In the genomic region with DNA sequence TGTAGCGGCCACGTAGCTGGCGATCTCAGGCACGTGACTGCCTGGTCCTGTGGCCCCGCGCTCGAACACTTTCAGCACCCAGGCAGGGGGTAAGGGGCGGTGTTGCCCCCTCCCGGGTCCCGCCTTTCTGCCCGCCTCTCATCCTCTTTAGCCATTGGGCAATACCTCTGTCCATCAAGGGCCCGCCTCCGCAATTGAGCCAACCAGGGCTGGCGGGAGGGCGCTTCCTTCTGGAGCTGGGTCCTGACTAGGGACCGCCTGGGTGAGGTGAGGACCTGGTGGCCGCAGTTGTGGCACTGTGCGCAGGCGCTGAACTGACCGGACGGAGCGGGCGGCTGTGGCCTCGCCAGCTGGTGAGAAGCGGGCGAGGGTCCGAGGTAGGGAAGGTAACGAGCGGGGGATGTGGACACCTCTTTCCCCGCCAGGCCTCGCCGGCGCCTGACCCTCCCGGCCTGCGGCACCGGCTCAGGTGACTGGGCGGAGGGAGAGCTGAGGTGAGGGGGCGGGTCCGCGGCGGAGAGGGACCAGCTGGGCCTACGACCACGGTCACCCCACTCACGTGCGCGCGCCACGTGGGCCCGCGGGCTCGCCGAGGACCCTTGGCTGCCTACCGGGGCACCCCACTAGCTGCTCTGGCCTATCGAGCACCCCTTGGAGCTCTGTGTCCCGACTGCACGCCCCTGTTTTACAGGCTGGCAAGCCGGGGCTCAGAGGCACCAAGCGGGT, we compare ENCODE assay signal across 1 cellular context.
TF ChIP-seq lines count a peak whose summit lies in the region.

A gene with protein sequence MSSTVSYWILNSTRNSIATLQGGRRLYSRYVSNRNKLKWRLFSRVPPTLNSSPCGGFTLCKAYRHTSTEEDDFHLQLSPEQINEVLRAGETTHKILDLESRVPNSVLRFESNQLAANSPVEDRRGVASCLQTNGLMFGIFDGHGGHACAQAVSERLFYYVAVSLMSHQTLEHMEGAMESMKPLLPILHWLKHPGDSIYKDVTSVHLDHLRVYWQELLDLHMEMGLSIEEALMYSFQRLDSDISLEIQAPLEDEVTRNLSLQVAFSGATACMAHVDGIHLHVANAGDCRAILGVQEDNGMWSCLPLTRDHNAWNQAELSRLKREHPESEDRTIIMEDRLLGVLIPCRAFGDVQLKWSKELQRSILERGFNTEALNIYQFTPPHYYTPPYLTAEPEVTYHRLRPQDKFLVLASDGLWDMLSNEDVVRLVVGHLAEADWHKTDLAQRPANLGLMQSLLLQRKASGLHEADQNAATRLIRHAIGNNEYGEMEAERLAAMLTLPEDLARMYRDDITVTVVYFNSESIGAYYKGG (plus strand): TSS at position 228 of the 726 bp plus-strand sequence. CDS start 3,770 bp downstream, outside the sequence.

TF ChIP-seq in HepG2, 621 proteins besides CTCF, POLR2A, EP300 and RAD21 (continued from another document and continues in another):
- TF ChIP-seq, protein P1, sequence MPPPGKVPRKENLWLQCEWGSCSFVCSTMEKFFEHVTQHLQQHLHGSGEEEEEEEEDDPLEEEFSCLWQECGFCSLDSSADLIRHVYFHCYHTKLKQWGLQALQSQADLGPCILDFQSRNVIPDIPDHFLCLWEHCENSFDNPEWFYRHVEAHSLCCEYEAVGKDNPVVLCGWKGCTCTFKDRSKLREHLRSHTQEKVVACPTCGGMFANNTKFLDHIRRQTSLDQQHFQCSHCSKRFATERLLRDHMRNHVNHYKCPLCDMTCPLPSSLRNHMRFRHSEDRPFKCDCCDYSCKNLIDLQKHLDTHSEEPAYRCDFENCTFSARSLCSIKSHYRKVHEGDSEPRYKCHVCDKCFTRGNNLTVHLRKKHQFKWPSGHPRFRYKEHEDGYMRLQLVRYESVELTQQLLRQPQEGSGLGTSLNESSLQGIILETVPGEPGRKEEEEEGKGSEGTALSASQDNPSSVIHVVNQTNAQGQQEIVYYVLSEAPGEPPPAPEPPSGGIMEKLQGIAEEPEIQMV (CRISPR knock-in tag; IDR thresholded peaks at IDR 0.05; ENCODE audit: low read depth) = peak; percentile 77; the same call in 1 of the 2 replicates
- TF ChIP-seq MBD4 (IDR thresholded peaks at IDR 0.05; ENCODE audit: borderline replicate concordance, low read length) (no peak), ADNP (CRISPR knock-in tag; IDR thresholded peaks at IDR 0.05) (no peak; the same call in 1 of the 2 replicates), ZNF670 (CRISPR knock-in tag; IDR thresholded peaks at IDR 0.05; ENCODE audit: borderline replicate concordance) (no peak), ZFP37 (CRISPR knock-in tag; IDR thresholded peaks at IDR 0.05; ENCODE audit: borderline replicate concordance) (peak; percentile 92; the same call in 1 of the 2 replicates), ZNF354B (CRISPR knock-in tag; IDR thresholded peaks at IDR 0.05) (no peak), ZSCAN29 (CRISPR knock-in tag; conservative IDR thresholded peaks at IDR 0.05) (peak; percentile 58; the same call in 1 of the 2 replicates), ZNF790 (CRISPR knock-in tag; IDR thresholded peaks at IDR 0.05; ENCODE audit: borderline replicate concordance) (peak; percentile 90; the same call in 1 of the 2 replicates), ZNF160 (CRISPR knock-in tag; IDR thresholded peaks at IDR 0.05) (peak; percentile 80; the same call in 1 of the 2 replicates), ZNF446 (CRISPR knock-in tag; IDR thresholded peaks at IDR 0.05) (peak; percentile 85; the same call in 1 of the 2 replicates), HES4 (CRISPR knock-in tag; IDR thresholded peaks at IDR 0.05; ENCODE audit: borderline replicate concordance) (peak; percentile 96), NFYC (CRISPR knock-in tag; IDR thresholded peaks at IDR 0.05) (peak; percentile 100), ZNF10 (CRISPR knock-in tag; IDR thresholded peaks at IDR 0.05; ENCODE audit: borderline replicate concordance, low read depth) (no peak), MIXL1 (CRISPR knock-in tag; IDR thresholded peaks at IDR 0.05) (peak; percentile 76; the same call in 1 of the 2 replicates), MAFF (IDR thresholded peaks at IDR 0.05; ENCODE audit: low read depth, low read length) (no peak), HOXA5 (CRISPR knock-in tag; IDR thresholded peaks at IDR 0.05) (peak; percentile 93), ZSCAN21 (CRISPR knock-in tag; IDR thresholded peaks at IDR 0.05; ENCODE audit: borderline replicate concordance) (peak; percentile 86), SMAD3 (CRISPR knock-in tag; IDR thresholded peaks at IDR 0.05) (peak; percentile 36; the same call in 1 of the 2 replicates), CBX5 (CRISPR knock-in tag; IDR thresholded peaks at IDR 0.05; ENCODE audit: borderline replicate concordance) (no peak; the same call in 1 of the 2 replicates), HNRNPLL (IDR thresholded peaks at IDR 0.05; ENCODE audit: low read depth, low read length, poor library complexity, severe bottlenecking) (peak; percentile 79), RFX5 (IDR thresholded peaks at IDR 0.05; ENCODE audit: low read depth, low read length) (no peak), NCOA1 (CRISPR knock-in tag; IDR thresholded peaks at IDR 0.05) (peak; percentile 83; the same call in 1 of the 2 replicates), ZNF138 (CRISPR knock-in tag; IDR thresholded peaks at IDR 0.05; ENCODE audit: low read depth) (peak; percentile 84; the same call in 1 of the 2 replicates), TEAD3 (CRISPR knock-in tag; optimal IDR thresholded peaks at IDR 0.05; ENCODE audit: borderline replicate concordance) (no peak), HOXA7 (CRISPR knock-in tag; IDR thresholded peaks at IDR 0.05) (0 out of 2 replicates have a peak, but pooled peaks have one; percentile 23), ZNF224 (CRISPR knock-in tag; IDR thresholded peaks at IDR 0.05) (peak; percentile 95; the same call in 1 of the 2 replicates), KDM1A (CRISPR knock-in tag; IDR thresholded peaks at IDR 0.05) (no peak), ZBTB38 (CRISPR knock-in tag; IDR thresholded peaks at IDR 0.05) (peak; percentile 89), NPAS2 (CRISPR knock-in tag; IDR thresholded peaks at IDR 0.05; ENCODE audit: borderline replicate concordance) (peak; percentile 71; the same call in 1 of the 2 replicates)
- TF ChIP-seq, protein P2, sequence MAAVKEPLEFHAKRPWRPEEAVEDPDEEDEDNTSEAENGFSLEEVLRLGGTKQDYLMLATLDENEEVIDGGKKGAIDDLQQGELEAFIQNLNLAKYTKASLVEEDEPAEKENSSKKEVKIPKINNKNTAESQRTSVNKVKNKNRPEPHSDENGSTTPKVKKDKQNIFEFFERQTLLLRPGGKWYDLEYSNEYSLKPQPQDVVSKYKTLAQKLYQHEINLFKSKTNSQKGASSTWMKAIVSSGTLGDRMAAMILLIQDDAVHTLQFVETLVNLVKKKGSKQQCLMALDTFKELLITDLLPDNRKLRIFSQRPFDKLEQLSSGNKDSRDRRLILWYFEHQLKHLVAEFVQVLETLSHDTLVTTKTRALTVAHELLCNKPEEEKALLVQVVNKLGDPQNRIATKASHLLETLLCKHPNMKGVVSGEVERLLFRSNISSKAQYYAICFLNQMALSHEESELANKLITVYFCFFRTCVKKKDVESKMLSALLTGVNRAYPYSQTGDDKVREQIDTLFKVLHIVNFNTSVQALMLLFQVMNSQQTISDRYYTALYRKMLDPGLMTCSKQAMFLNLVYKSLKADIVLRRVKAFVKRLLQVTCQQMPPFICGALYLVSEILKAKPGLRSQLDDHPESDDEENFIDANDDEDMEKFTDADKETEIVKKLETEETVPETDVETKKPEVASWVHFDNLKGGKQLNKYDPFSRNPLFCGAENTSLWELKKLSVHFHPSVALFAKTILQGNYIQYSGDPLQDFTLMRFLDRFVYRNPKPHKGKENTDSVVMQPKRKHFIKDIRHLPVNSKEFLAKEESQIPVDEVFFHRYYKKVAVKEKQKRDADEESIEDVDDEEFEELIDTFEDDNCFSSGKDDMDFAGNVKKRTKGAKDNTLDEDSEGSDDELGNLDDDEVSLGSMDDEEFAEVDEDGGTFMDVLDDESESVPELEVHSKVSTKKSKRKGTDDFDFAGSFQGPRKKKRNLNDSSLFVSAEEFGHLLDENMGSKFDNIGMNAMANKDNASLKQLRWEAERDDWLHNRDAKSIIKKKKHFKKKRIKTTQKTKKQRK (IDR thresholded peaks at IDR 0.05; ENCODE audit: low read length) = no peak
- TF ChIP-seq, protein P3, sequence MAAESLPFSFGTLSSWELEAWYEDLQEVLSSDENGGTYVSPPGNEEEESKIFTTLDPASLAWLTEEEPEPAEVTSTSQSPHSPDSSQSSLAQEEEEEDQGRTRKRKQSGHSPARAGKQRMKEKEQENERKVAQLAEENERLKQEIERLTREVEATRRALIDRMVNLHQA (CRISPR knock-in tag; IDR thresholded peaks at IDR 0.05) = no peak
- TF ChIP-seq, protein P4, sequence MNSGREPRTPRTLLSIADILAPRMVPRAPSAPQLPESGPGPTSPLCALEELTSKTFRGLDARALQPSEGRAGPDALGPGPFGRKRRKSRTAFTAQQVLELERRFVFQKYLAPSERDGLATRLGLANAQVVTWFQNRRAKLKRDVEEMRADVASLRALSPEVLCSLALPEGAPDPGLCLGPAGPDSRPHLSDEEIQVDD (CRISPR knock-in tag; IDR thresholded peaks at IDR 0.05; ENCODE audit: borderline replicate concordance) = peak; percentile 99
- TF ChIP-seq, protein P5, sequence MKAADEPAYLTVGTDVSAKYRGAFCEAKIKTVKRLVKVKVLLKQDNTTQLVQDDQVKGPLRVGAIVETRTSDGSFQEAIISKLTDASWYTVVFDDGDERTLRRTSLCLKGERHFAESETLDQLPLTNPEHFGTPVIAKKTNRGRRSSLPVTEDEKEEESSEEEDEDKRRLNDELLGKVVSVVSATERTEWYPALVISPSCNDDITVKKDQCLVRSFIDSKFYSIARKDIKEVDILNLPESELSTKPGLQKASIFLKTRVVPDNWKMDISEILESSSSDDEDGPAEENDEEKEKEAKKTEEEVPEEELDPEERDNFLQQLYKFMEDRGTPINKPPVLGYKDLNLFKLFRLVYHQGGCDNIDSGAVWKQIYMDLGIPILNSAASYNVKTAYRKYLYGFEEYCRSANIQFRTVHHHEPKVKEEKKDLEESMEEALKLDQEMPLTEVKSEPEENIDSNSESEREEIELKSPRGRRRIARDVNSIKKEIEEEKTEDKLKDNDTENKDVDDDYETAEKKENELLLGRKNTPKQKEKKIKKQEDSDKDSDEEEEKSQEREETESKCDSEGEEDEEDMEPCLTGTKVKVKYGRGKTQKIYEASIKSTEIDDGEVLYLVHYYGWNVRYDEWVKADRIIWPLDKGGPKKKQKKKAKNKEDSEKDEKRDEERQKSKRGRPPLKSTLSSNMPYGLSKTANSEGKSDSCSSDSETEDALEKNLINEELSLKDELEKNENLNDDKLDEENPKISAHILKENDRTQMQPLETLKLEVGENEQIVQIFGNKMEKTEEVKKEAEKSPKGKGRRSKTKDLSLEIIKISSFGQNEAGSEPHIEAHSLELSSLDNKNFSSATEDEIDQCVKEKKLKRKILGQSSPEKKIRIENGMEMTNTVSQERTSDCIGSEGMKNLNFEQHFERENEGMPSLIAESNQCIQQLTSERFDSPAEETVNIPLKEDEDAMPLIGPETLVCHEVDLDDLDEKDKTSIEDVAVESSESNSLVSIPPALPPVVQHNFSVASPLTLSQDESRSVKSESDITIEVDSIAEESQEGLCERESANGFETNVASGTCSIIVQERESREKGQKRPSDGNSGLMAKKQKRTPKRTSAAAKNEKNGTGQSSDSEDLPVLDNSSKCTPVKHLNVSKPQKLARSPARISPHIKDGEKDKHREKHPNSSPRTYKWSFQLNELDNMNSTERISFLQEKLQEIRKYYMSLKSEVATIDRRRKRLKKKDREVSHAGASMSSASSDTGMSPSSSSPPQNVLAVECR (CRISPR knock-in tag; IDR thresholded peaks at IDR 0.05; ENCODE audit: borderline replicate concordance) = peak; percentile 99
- TF ChIP-seq, protein P6, sequence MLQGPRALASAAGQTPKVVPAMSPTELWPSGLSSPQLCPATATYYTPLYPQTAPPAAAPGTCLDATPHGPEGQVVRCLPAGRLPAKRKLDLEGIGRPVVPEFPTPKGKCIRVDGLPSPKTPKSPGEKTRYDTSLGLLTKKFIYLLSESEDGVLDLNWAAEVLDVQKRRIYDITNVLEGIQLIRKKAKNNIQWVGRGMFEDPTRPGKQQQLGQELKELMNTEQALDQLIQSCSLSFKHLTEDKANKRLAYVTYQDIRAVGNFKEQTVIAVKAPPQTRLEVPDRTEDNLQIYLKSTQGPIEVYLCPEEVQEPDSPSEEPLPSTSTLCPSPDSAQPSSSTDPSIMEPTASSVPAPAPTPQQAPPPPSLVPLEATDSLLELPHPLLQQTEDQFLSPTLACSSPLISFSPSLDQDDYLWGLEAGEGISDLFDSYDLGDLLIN (CRISPR knock-in tag; IDR thresholded peaks at IDR 0.05; ENCODE audit: borderline replicate concordance) = no peak; the same call in 1 of the 2 replicates
- TF ChIP-seq, protein P7, sequence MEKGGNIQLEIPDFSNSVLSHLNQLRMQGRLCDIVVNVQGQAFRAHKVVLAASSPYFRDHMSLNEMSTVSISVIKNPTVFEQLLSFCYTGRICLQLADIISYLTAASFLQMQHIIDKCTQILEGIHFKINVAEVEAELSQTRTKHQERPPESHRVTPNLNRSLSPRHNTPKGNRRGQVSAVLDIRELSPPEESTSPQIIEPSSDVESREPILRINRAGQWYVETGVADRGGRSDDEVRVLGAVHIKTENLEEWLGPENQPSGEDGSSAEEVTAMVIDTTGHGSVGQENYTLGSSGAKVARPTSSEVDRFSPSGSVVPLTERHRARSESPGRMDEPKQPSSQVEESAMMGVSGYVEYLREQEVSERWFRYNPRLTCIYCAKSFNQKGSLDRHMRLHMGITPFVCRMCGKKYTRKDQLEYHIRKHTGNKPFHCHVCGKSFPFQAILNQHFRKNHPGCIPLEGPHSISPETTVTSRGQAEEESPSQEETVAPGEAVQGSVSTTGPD (CRISPR knock-in tag; IDR thresholded peaks at IDR 0.05) = no peak
- TF ChIP-seq, protein P8, sequence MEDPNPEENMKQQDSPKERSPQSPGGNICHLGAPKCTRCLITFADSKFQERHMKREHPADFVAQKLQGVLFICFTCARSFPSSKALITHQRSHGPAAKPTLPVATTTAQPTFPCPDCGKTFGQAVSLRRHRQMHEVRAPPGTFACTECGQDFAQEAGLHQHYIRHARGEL (CRISPR knock-in tag; IDR thresholded peaks at IDR 0.05) = peak; percentile 67; the same call in 1 of the 2 replicates
- TF ChIP-seq, protein P9, sequence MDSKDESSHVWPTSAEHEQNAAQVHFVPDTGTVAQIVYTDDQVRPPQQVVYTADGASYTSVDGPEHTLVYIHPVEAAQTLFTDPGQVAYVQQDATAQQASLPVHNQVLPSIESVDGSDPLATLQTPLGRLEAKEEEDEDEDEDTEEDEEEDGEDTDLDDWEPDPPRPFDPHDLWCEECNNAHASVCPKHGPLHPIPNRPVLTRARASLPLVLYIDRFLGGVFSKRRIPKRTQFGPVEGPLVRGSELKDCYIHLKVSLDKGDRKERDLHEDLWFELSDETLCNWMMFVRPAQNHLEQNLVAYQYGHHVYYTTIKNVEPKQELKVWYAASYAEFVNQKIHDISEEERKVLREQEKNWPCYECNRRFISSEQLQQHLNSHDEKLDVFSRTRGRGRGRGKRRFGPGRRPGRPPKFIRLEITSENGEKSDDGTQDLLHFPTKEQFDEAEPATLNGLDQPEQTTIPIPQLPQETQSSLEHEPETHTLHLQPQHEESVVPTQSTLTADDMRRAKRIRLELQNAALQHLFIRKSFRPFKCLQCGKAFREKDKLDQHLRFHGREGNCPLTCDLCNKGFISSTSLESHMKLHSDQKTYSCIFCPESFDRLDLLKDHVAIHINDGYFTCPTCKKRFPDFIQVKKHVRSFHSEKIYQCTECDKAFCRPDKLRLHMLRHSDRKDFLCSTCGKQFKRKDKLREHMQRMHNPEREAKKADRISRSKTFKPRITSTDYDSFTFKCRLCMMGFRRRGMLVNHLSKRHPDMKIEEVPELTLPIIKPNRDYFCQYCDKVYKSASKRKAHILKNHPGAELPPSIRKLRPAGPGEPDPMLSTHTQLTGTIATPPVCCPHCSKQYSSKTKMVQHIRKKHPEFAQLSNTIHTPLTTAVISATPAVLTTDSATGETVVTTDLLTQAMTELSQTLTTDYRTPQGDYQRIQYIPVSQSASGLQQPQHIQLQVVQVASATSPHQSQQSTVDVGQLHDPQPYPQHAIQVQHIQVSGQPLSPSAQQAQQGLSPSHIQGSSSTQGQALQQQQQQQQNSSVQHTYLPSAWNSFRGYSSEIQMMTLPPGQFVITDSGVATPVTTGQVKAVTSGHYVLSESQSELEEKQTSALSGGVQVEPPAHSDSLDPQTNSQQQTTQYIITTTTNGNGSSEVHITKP (CRISPR knock-in tag; IDR thresholded peaks at IDR 0.05; ENCODE audit: low read depth) = peak; percentile 85
